17 cellular contexts compared by ENCODE assay signal in genomic region chr3:12929801-12930200, GRCh38.
DNase-seq lines count a peak whose midpoint lies in the region; ATAC-seq and TF ChIP-seq lines count a peak whose summit lies in the region.
"Had no signal": no experiment of that assay in that cellular context is flagged by ENCODE, and none has a peak within 500 bp of the region (broad histone marks: within the 10 kb centered on the region; RNA-seq: fewer than 3 reads in every experiment).

No MANE protein-coding gene starts in this region.

- WGBS in sigmoid colon, 2 donors = 82 to 88% methylated on average over 6 of the region's 6 CpGs

- peaks cover 9% of the 10 kb centered on the region for H3K4me1 Mint-ChIP-seq in activated T-cell treated with anti-CD3 and anti-CD28 coated beads, Interleukin-2, amount 50 U/mL, for 72 hours (ENCODE audit: low read depth)
- H3K4me1 Mint-ChIP-seq in GM23338 = no peaks in the 10 kb centered on the region
- H3K4me1 Mint-ChIP-seq in activated CD8-positive, alpha-beta T cell treated with anti-CD3 and anti-CD28 coated beads for 36 hours (ENCODE audit: low read depth) = peaks cover 8% of the 10 kb centered on the region
- peaks cover 15 to 52% (median 16%) of the 10 kb centered on the region in 4 donors for H3K4me1 Mint-ChIP-seq in naive thymus-derived CD8-positive, alpha-beta T cell

- H3K4me1 ChIP-seq in GM23338 (ENCODE audit: insufficient read depth) (no peaks in the 10 kb centered on the region), sigmoid colon (peaks cover 0 to 26% (median 17%) of the 10 kb centered on the region in 4 donors)

- no peaks in the 10 kb centered on the region; the same call in 1 of the 2 replicates for H4K20me1 ChIP-seq in GM23338 (replicated peaks; ENCODE audit: insufficient read depth)

- no peak overlapping the region for H3K4me3 Mint-ChIP-seq in activated T-cell treated with anti-CD3 and anti-CD28 coated beads, Interleukin-2, amount 50 U/mL, for 72 hours
- no peak overlapping the region for H3K4me3 Mint-ChIP-seq in GM23338
- H3K4me3 Mint-ChIP-seq in activated CD8-positive, alpha-beta T cell treated with anti-CD3 and anti-CD28 coated beads for 36 hours = no peak overlapping the region
- H3K4me3 Mint-ChIP-seq in naive thymus-derived CD8-positive, alpha-beta T cell = no peak overlapping the region

- H3K27ac ChIP-seq in GM23338 (ENCODE audit: low read depth) (no peak overlapping the region), sigmoid colon (no peak overlapping the region)
- H3K27ac ChIP-seq: vagina had no signal

- H3K27me3 Mint-ChIP-seq in activated T-cell treated with anti-CD3 and anti-CD28 coated beads, Interleukin-2, amount 50 U/mL, for 72 hours (ENCODE audit: low read depth) = no peaks in the 10 kb centered on the region
- H3K27me3 Mint-ChIP-seq in GM23338 (ENCODE audit: insufficient read depth, low read depth, poor library complexity) = peaks cover 3% of the 10 kb centered on the region
- no peaks in the 10 kb centered on the region for H3K27me3 Mint-ChIP-seq in activated CD8-positive, alpha-beta T cell treated with anti-CD3 and anti-CD28 coated beads for 36 hours
- no peaks in the 10 kb centered on the region for H3K27me3 Mint-ChIP-seq in naive thymus-derived CD8-positive, alpha-beta T cell

- TF ChIP-seq CTCF in GM23338 (conservative IDR thresholded peaks at IDR 0.05; ENCODE audit: low read depth in 2 of 2) (no peak), sigmoid colon (IDR thresholded peaks at IDR 0.05) (no peak)
- TF ChIP-seq CTCF in activated CD8-positive, alpha-beta T cell treated with anti-CD3 and anti-CD28 coated beads for 36 hours (IDR thresholded peaks at IDR 0.05) = no peak

- intact Hi-C loops in activated CD8-positive, alpha-beta T cell treated with anti-CD3 and anti-CD28 coated beads for 36 hours (cut with micrococcal nuclease) = no loop called here
- intact Hi-C loops in sigmoid colon (cut with DNase I) = no loop called here

- TF ChIP-seq EP300 in sigmoid colon (IDR thresholded peaks at IDR 0.05) = no peak

- peak overlapping the region; percentile 55 for H3K27ac Mint-ChIP-seq in activated T-cell treated with anti-CD3 and anti-CD28 coated beads, Interleukin-2, amount 50 U/mL, for 72 hours
- 0 out of 2 replicates have a peak overlapping the region, but pooled peaks have one; percentile 34 for H3K27ac Mint-ChIP-seq in GM23338
- peak overlapping the region; percentile 6 for H3K27ac Mint-ChIP-seq in activated CD8-positive, alpha-beta T cell treated with anti-CD3 and anti-CD28 coated beads for 36 hours
- peak overlapping the region in 6 of 10 donors; percentile 5 to 55 (median 28) for H3K27ac Mint-ChIP-seq in naive thymus-derived CD8-positive, alpha-beta T cell

- H3K36me3 Mint-ChIP-seq in activated T-cell treated with anti-CD3 and anti-CD28 coated beads, Interleukin-2, amount 50 U/mL, for 72 hours (ENCODE audit: insufficient read depth in 2 of 2) = no peaks in the 10 kb centered on the region
- H3K36me3 Mint-ChIP-seq in GM23338 (ENCODE audit: low read depth) = no peaks in the 10 kb centered on the region
- H3K36me3 Mint-ChIP-seq in activated CD8-positive, alpha-beta T cell treated with anti-CD3 and anti-CD28 coated beads for 36 hours (ENCODE audit: low read depth) = peaks cover 6% of the 10 kb centered on the region
- peaks cover 0 to 52% (median 0%) of the 10 kb centered on the region in 3 donors for H3K36me3 Mint-ChIP-seq in naive thymus-derived CD8-positive, alpha-beta T cell

- no peaks in the 10 kb centered on the region for H3K27me3 ChIP-seq in GM23338 (ENCODE audit: insufficient read depth)
- no peaks in the 10 kb centered on the region for H3K27me3 ChIP-seq in sigmoid colon
- H3K27me3 ChIP-seq: right atrium auricular region, vagina had no signal

- H3K9me2 ChIP-seq in GM23338 (ENCODE audit: insufficient read depth) = no peaks in the 10 kb centered on the region

- H3K4me2 ChIP-seq in GM23338 = no peak overlapping the region

- no peak for DNase-seq in activated T-cell treated with anti-CD3 and anti-CD28 coated beads, Interleukin-2, amount 50 U/mL, for 72 hours
- no peak for DNase-seq in activated T-cell treated with anti-CD3 and anti-CD28 coated beads, Interleukin-2, amount 50 U/mL, for 48 hours
- DNase-seq in GM23338 (ENCODE audit: low spot score) (no peak), COLO668 (lab: John Stamatoyannopoulos, UW; ENCODE audit: unreplicated experiment) (no peak), sigmoid colon (no peak)
- peak; percentile 13 for DNase-seq in activated CD8-positive, alpha-beta T cell treated with anti-CD3 and anti-CD28 coated beads for 36 hours
- DNase-seq in naive thymus-derived CD8-positive, alpha-beta T cell = no peak
- DNase-seq: Calu3, NCI-H187, NCI-H446 treated with DMSO at 0.1 percent for 48 hours, SW 1271 had no signal

- H3K36me3 ChIP-seq in GM23338 (ENCODE audit: insufficient read depth) (no peaks in the 10 kb centered on the region), sigmoid colon (peaks cover 0 to 50% (median 14%) of the 10 kb centered on the region in 4 donors)

- no peaks in the 10 kb centered on the region for H3K9me3 ChIP-seq in sigmoid colon
- H3K9me3 ChIP-seq: right atrium auricular region, vagina had no signal

- no peaks in the 10 kb centered on the region for H3F3A ChIP-seq in GM23338 (replicated peaks; ENCODE audit: low read depth)

- no peak overlapping the region for H2AFZ ChIP-seq in GM23338

- CTCF ChIA-PET in activated CD8-positive, alpha-beta T cell treated with anti-CD3 and anti-CD28 coated beads for 36 hours (lab: Charles Lee) = interaction anchor here (1.0 kb wide), 1 partner anchor 162 kb away, joined by 3 read pairs; no protein-coding TSS in a partner anchor

- POLR2A ChIA-PET in activated CD8-positive, alpha-beta T cell treated with anti-CD3 and anti-CD28 coated beads for 36 hours (lab: Charles Lee) = no interaction called here
- POLR2A ChIA-PET in naive thymus-derived CD8-positive, alpha-beta T cell (lab: Charles Lee) = no interaction called here

- peak; percentile 41 to 67 for ATAC-seq in activated T-cell treated with anti-CD3 and anti-CD28 coated beads, Interleukin-2, amount 50 U/mL, for 72 hours (replicated peaks in 1 of 2)
- ATAC-seq in GM23338 = no peak
- ATAC-seq in activated CD8-positive, alpha-beta T cell treated with anti-CD3 and anti-CD28 coated beads for 36 hours = peak; percentile 67
- no peak for ATAC-seq in naive thymus-derived CD8-positive, alpha-beta T cell
- ATAC-seq in GM18907 (IDR thresholded peaks at IDR 0.05; ENCODE audit: unreplicated experiment) = no peak
- ATAC-seq: esophagus mucosa, K562, left lobe of liver had no signal

- no peaks in the 10 kb centered on the region for H3K9me3 Mint-ChIP-seq in activated T-cell treated with anti-CD3 and anti-CD28 coated beads, Interleukin-2, amount 50 U/mL, for 72 hours
- no peaks in the 10 kb centered on the region for H3K9me3 Mint-ChIP-seq in GM23338
- H3K9me3 Mint-ChIP-seq in activated CD8-positive, alpha-beta T cell treated with anti-CD3 and anti-CD28 coated beads for 36 hours = no peaks in the 10 kb centered on the region
- no peaks in the 10 kb centered on the region for H3K9me3 Mint-ChIP-seq in naive thymus-derived CD8-positive, alpha-beta T cell

- no peak for TF ChIP-seq POLR2A in sigmoid colon (IDR thresholded peaks at IDR 0.05)

- H3K4me3 ChIP-seq in GM23338 (no peak overlapping the region), sigmoid colon (no peak overlapping the region)
- H3K4me3 ChIP-seq: K562, right atrium auricular region, vagina had no signal

- H3K79me2 ChIP-seq in GM23338 (replicated peaks; ENCODE audit: insufficient read depth) = no peaks in the 10 kb centered on the region

TF ChIP-seq in GM23338, 12 proteins besides CTCF, POLR2A, EP300 and RAD21:
- TF ChIP-seq POLR2AphosphoS5 (IDR thresholded peaks at IDR 0.05; ENCODE audit: low read depth) = no peak
TF ChIP-seq in GM23338: peak in this region for 0.

Comparison
In these comparisons a context has a peak if more than half of its experiments do, and no peak if none do; other contexts are left out.
1. ATAC-seq: peak in activated T-cell treated with anti-CD3 and anti-CD28 coated beads, Interleukin-2, amount 50 U/mL, for 72 hours (2 of 2) and activated CD8-positive, alpha-beta T cell treated with anti-CD3 and anti-CD28 coated beads for 36 hours (single experiment); none in GM23338 (single experiment), naive thymus-derived CD8-positive, alpha-beta T cell (0 of 2) and GM18907 (single experiment).
2. Peak in every context shown above with its lines, with median percentiles within 50 percentile points of each other: H3K27ac Mint-ChIP-seq.